Comparison of ENCODE assay signal across 1 cellular context in the genomic region with DNA sequence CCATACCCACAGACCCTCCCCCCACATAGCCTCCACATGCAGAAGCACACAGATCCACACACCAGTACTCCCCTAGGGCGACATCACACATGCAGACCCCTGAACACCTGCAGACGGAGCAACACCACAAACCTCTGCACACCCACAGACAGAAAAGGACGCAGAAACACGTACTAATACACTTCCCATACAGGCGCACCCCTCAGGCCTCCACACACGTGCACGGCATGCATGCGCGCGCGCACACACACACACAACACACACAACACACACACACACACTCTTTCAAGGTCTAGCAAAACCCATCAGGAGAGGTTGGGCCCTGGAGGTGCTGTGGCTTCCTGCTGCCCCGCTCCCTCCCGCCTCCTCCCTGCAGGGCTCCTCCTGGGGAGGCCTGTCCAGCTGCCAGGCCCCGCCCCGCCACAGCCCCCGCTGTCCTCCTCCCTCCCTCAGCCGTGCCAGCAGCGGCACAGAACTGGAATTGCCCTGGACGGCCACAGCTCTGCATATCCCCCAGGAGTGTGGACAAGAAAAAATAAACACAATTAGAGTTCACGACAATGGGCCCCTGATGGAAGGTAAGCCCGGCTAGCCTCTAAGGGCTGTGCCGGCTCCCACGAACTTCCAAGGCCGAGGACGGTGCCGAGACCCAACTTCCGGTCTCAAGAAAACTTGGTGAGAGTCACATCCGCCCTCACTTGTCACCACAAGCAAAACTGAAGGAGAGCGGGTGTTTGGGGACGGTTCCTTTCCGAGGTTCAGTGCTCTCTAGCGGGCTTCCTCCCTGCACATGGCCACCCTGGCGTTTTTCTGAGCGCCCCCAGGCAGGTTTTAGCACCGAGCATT.
A peak's percentile ranks its signal among the peaks of the same experiment; 100 is the strongest.
TF ChIP-seq lines count a peak whose summit lies in the region.

No MANE protein-coding gene starts in this region.

TF ChIP-seq in HepG2, 621 proteins besides CTCF, POLR2A, EP300 and RAD21 (continued from another document and continues in another):
- peak; percentile 94 for TF ChIP-seq ZNF33B (CRISPR knock-in tag; IDR thresholded peaks at IDR 0.05)
- peak; percentile 70; the same call in 1 of the 2 replicates for TF ChIP-seq ZBTB7A (CRISPR knock-in tag; IDR thresholded peaks at IDR 0.05)
- peak; percentile 92 for TF ChIP-seq ARID2 (CRISPR knock-in tag; IDR thresholded peaks at IDR 0.05; ENCODE audit: borderline replicate concordance)
- TF ChIP-seq ZNF766 (CRISPR knock-in tag; IDR thresholded peaks at IDR 0.05; ENCODE audit: borderline replicate concordance), result peak; percentile 84; the same call in 1 of the 2 replicates
- TF ChIP-seq MXD4 (CRISPR knock-in tag; IDR thresholded peaks at IDR 0.05), result peak; percentile 57
- TF ChIP-seq ASH2L (IDR thresholded peaks at IDR 0.05; ENCODE audit: insufficient read length, low read depth, low read length), result peak; percentile 84
- TF ChIP-seq BORCS8-MEF2B (CRISPR knock-in tag; IDR thresholded peaks at IDR 0.05), result no peak; the same call in none of the 2 replicates
- no peak for TF ChIP-seq KAT2B (IDR thresholded peaks at IDR 0.05; ENCODE audit: borderline replicate concordance, low read depth, low read length)
- TF ChIP-seq SOX6 (IDR thresholded peaks at IDR 0.05), result no peak
- peak; percentile 81 for TF ChIP-seq SOX6 (CRISPR knock-in tag; IDR thresholded peaks at IDR 0.05)
- no peak for TF ChIP-seq ZNF3 (CRISPR knock-in tag; IDR thresholded peaks at IDR 0.05)
- TF ChIP-seq ZNF800 (CRISPR knock-in tag; IDR thresholded peaks at IDR 0.05), result no peak; the same call in 1 of the 2 replicates
- TF ChIP-seq ISX (CRISPR knock-in tag; conservative IDR thresholded peaks at IDR 0.05), result 0 out of 2 replicates have a peak, but pooled peaks have one; percentile 65
- TF ChIP-seq IKZF5 (CRISPR knock-in tag; IDR thresholded peaks at IDR 0.05), result no peak; the same call in 1 of the 2 replicates
- TF ChIP-seq TAF1 (CRISPR knock-in tag; IDR thresholded peaks at IDR 0.05), result peak; percentile 77
- TF ChIP-seq ZNF562 (CRISPR knock-in tag; IDR thresholded peaks at IDR 0.05; ENCODE audit: borderline replicate concordance), result no peak
- no peak for TF ChIP-seq SETDB1 (CRISPR knock-in tag; IDR thresholded peaks at IDR 0.05; ENCODE audit: borderline replicate concordance)
- no peak for TF ChIP-seq ZNF552 (CRISPR knock-in tag; IDR thresholded peaks at IDR 0.05; ENCODE audit: borderline replicate concordance)
- no peak for TF ChIP-seq ZNF432 (CRISPR knock-in tag; IDR thresholded peaks at IDR 0.05; ENCODE audit: borderline replicate concordance)
- peak; percentile 50; the same call in 1 of the 2 replicates for TF ChIP-seq ZBTB38 (CRISPR knock-in tag; IDR thresholded peaks at IDR 0.05)
- no peak; the same call in 1 of the 2 replicates for TF ChIP-seq PRDM10 (CRISPR knock-in tag; IDR thresholded peaks at IDR 0.05; ENCODE audit: low read depth)
- peak; percentile 70 for TF ChIP-seq MYC (CRISPR knock-in tag; IDR thresholded peaks at IDR 0.05; ENCODE audit: borderline replicate concordance)
- TF ChIP-seq POLR2G (IDR thresholded peaks at IDR 0.05; ENCODE audit: low read depth, low read length), result peak; percentile 94
- TF ChIP-seq ZNF619 (CRISPR knock-in tag; IDR thresholded peaks at IDR 0.05), result no peak
- TF ChIP-seq, protein P1, sequence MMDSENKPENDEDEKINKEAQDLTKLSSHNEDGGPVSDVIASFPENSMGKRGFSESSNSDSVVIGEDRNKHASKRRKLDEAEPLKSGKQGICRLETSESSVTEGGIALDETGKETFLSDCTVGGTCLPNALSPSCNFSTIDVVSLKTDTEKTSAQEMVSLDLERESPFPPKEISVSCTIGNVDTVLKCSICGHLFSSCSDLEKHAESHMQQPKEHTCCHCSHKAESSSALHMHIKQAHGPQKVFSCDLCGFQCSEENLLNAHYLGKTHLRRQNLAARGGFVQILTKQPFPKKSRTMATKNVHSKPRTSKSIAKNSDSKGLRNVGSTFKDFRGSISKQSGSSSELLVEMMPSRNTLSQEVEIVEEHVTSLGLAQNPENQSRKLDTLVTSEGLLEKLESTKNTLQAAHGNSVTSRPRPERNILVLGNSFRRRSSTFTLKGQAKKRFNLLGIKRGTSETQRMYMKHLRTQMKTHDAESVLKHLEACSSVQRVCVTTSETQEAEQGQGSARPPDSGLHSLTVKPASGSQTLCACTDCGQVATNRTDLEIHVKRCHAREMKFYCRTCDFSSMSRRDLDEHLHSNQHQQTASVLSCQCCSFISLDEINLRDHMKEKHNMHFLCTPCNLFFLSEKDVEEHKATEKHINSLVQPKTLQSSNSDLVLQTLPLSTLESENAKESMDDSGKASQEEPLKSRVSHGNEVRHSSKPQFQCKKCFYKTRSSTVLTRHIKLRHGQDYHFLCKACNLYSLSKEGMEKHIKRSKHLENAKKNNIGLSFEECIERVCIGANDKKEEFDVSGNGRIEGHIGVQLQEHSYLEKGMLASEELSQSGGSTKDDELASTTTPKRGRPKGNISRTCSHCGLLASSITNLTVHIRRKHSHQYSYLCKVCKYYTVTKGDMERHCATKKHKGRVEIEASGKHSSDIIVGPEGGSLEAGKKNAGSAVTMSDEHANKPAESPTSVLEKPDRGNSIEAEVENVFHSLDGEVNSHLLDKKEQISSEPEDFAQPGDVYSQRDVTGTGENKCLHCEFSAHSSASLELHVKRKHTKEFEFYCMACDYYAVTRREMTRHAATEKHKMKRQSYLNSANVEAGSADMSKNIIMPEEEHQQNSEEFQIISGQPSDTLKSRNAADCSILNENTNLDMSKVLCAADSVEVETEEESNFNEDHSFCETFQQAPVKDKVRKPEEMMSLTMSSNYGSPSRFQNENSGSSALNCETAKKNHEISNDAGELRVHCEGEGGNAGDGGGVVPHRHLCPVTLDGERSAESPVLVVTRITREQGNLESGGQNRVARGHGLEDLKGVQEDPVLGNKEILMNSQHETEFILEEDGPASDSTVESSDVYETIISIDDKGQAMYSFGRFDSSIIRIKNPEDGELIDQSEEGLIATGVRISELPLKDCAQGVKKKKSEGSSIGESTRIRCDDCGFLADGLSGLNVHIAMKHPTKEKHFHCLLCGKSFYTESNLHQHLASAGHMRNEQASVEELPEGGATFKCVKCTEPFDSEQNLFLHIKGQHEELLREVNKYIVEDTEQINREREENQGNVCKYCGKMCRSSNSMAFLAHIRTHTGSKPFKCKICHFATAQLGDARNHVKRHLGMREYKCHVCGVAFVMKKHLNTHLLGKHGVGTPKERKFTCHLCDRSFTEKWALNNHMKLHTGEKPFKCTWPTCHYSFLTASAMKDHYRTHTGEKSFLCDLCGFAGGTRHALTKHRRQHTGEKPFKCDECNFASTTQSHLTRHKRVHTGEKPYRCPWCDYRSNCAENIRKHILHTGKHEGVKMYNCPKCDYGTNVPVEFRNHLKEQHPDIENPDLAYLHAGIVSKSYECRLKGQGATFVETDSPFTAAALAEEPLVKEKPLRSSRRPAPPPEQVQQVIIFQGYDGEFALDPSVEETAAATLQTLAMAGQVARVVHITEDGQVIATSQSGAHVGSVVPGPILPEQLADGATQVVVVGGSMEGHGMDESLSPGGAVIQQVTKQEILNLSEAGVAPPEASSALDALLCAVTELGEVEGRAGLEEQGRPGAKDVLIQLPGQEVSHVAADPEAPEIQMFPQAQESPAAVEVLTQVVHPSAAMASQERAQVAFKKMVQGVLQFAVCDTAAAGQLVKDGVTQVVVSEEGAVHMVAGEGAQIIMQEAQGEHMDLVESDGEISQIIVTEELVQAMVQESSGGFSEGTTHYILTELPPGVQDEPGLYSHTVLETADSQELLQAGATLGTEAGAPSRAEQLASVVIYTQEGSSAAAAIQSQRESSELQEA (CRISPR knock-in tag; IDR thresholded peaks at IDR 0.05; ENCODE audit: not compliant biosample characterization), result peak; percentile 67
- 0 out of 2 replicates have a peak, but pooled peaks have one; percentile 62 for TF ChIP-seq ELF4 (CRISPR knock-in tag; IDR thresholded peaks at IDR 0.05; ENCODE audit: borderline replicate concordance)
- peak; percentile 42 for TF ChIP-seq SMAD3 (CRISPR knock-in tag; IDR thresholded peaks at IDR 0.05)
- 0 out of 2 replicates have a peak, but pooled peaks have one; percentile 32 for TF ChIP-seq FOSL2 (CRISPR knock-in tag; IDR thresholded peaks at IDR 0.05)
- TF ChIP-seq, protein P2, sequence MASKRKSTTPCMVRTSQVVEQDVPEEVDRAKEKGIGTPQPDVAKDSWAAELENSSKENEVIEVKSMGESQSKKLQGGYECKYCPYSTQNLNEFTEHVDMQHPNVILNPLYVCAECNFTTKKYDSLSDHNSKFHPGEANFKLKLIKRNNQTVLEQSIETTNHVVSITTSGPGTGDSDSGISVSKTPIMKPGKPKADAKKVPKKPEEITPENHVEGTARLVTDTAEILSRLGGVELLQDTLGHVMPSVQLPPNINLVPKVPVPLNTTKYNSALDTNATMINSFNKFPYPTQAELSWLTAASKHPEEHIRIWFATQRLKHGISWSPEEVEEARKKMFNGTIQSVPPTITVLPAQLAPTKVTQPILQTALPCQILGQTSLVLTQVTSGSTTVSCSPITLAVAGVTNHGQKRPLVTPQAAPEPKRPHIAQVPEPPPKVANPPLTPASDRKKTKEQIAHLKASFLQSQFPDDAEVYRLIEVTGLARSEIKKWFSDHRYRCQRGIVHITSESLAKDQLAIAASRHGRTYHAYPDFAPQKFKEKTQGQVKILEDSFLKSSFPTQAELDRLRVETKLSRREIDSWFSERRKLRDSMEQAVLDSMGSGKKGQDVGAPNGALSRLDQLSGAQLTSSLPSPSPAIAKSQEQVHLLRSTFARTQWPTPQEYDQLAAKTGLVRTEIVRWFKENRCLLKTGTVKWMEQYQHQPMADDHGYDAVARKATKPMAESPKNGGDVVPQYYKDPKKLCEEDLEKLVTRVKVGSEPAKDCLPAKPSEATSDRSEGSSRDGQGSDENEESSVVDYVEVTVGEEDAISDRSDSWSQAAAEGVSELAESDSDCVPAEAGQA (IDR thresholded peaks at IDR 0.05; ENCODE audit: low read depth), result no peak; the same call in 1 of the 2 replicates
- TF ChIP-seq, protein P2 (CRISPR knock-in tag; IDR thresholded peaks at IDR 0.05; ENCODE audit: borderline replicate concordance), result no peak
- TF ChIP-seq ZNF556 (CRISPR knock-in tag; IDR thresholded peaks at IDR 0.05; ENCODE audit: borderline replicate concordance), result no peak; the same call in none of the 2 replicates
- TF ChIP-seq ZNF546 (CRISPR knock-in tag; conservative IDR thresholded peaks at IDR 0.05), result 0 out of 2 replicates have a peak, but pooled peaks have one; percentile 16
- TF ChIP-seq EED (CRISPR knock-in tag; IDR thresholded peaks at IDR 0.05), result peak; percentile 65; the same call in 1 of the 2 replicates
- peak; percentile 18 for TF ChIP-seq IKZF4 (CRISPR knock-in tag; IDR thresholded peaks at IDR 0.05; ENCODE audit: borderline replicate concordance, low read depth, not compliant biosample characterization)
